In genomic region chr7:33040803-33041516, GRCh38 we compare ENCODE assay signal across 8 cellular contexts. TPM values are rescaled to one million over a fixed set of nuclear protein-coding genes. Genes with fewer than 3 reads are reported as not detected.
DNase-seq lines count a peak whose midpoint lies in the region; ATAC-seq, FAIRE-seq and TF ChIP-seq lines count a peak whose summit lies in the region.

No MANE protein-coding gene starts in this region.

- H3F3A ChIP-seq in neural progenitor cell (ENCODE audit: low read depth): no peaks in the 10 kb centered on the region

- H3K4me1 ChIP-seq in BLaER1 treated with 17β-estradiol and CSF1 and Interleukin-3, amounts not matched to agents 10 nM and 100 nM: peaks cover 28 to 53% (median 43%) of the 10 kb centered on the region in 10 experiments
- peaks cover 30% of the 10 kb centered on the region for H3K4me1 ChIP-seq in endocrine pancreas (ENCODE audit: control insufficient read depth, insufficient read depth, low read length)
- H3K4me1 ChIP-seq in pancreas: peaks cover 33 to 54% (median 51%) of the 10 kb centered on the region in 3 donors
- peaks cover 0 to 2% of the 10 kb centered on the region in 2 donors for H3K4me1 ChIP-seq in neuronal stem cell (ENCODE audit: control insufficient read depth in 2 of 2, insufficient read depth in 1 of 2, low read depth in 1 of 2, low read length in 2 of 2)
- H3K4me1 ChIP-seq in neural progenitor cell: no peaks in the 10 kb centered on the region

- no peak overlapping the region for H2AK5ac ChIP-seq in neuronal stem cell (ENCODE audit: low read depth, low read length)

- no peaks in the 10 kb centered on the region for H3K9me3 ChIP-seq in BLaER1 treated with 17β-estradiol and CSF1 and Interleukin-3, amounts not matched to agents 10 nM and 100 nM (replicated peaks in 1 of 11)
- H3K9me3 ChIP-seq in endocrine pancreas (ENCODE audit: control insufficient read depth, low read length) (no peaks in the 10 kb centered on the region), pancreas (no peaks in the 10 kb centered on the region), neuronal stem cell (replicated peaks in 1 of 2; ENCODE audit: control insufficient read depth in 2 of 2, insufficient read depth in 1 of 2, low read depth in 1 of 2, low read length in 2 of 2) (no peaks in the 10 kb centered on the region), neural progenitor cell (ENCODE audit: low read depth) (no peaks in the 10 kb centered on the region)

- H3K79me2 ChIP-seq in neural progenitor cell (ENCODE audit: low read depth): peaks cover 96% of the 10 kb centered on the region

- peaks cover 7% of the 10 kb centered on the region for H3K4me1 Mint-ChIP-seq in neural progenitor cell

- H3K4me2 ChIP-seq in BLaER1 treated with 17β-estradiol and CSF1 and Interleukin-3, amounts not matched to agents 10 nM and 100 nM: peak overlapping the region; percentile 55 to 90 (median 75)
- H3K4me2 ChIP-seq in neuronal stem cell (ENCODE audit: insufficient read depth, low read length, poor library complexity, severe bottlenecking): no peak overlapping the region
- H3K4me2 ChIP-seq in neural progenitor cell: no peak overlapping the region

- peaks cover 3% of the 10 kb centered on the region for H3K27me3 Mint-ChIP-seq in neural progenitor cell (ENCODE audit: insufficient read depth, low read depth)

- H2BK15ac ChIP-seq in neuronal stem cell (ENCODE audit: low read length): no peak overlapping the region

- H3K4me3 ChIP-seq in BLaER1 treated with 17β-estradiol and CSF1 and Interleukin-3, amounts not matched to agents 10 nM and 100 nM: peak overlapping the region in 3 of 10 experiments; percentile 14 to 27 (median 21); a peak in 4 of 20 replicates
- peak overlapping the region; percentile 99 for H3K4me3 ChIP-seq in endocrine pancreas (ENCODE audit: control insufficient read depth, insufficient read depth, low read length)
- H3K4me3 ChIP-seq in pancreas: peak overlapping the region in 3 of 4 donors; percentile 4 to 40 (median 35)
- no peak overlapping the region for H3K4me3 ChIP-seq in neuronal stem cell (ENCODE audit: low read length in 2 of 2)
- H3K4me3 ChIP-seq in neural progenitor cell: no peak overlapping the region

- ATAC-seq in GM19397 (IDR thresholded peaks at IDR 0.05; ENCODE audit: unreplicated experiment) (peak; percentile 94), HG03469 (IDR thresholded peaks at IDR 0.05; ENCODE audit: unreplicated experiment) (peak; percentile 94), pancreas (peak; percentile 69 to 88 (median 80))

- H3K4ac ChIP-seq in neuronal stem cell (ENCODE audit: low read length): no peak overlapping the region

- H2BK5ac ChIP-seq in neuronal stem cell (ENCODE audit: low read length): no peak overlapping the region

- H3K79me1 ChIP-seq in neuronal stem cell (ENCODE audit: low read depth, low read length): peaks cover 2% of the 10 kb centered on the region

- H3K27me3 ChIP-seq in BLaER1 treated with 17β-estradiol and CSF1 and Interleukin-3, amounts not matched to agents 10 nM and 100 nM: no peaks in the 10 kb centered on the region
- no peaks in the 10 kb centered on the region for H3K27me3 ChIP-seq in endocrine pancreas (ENCODE audit: control insufficient read depth, insufficient read depth, low read length)
- no peaks in the 10 kb centered on the region for H3K27me3 ChIP-seq in pancreas
- no peaks in the 10 kb centered on the region for H3K27me3 ChIP-seq in neuronal stem cell (ENCODE audit: control insufficient read depth in 3 of 3, insufficient read depth in 3 of 3, low read depth in 1 of 3, low read length in 3 of 3)
- H3K27me3 ChIP-seq in neural progenitor cell: no peaks in the 10 kb centered on the region

- H3K18ac ChIP-seq in neuronal stem cell (ENCODE audit: low read length): no peak overlapping the region

- H2AFZ ChIP-seq in neuronal stem cell (ENCODE audit: low read length): no peak overlapping the region
- no peak overlapping the region for H2AFZ ChIP-seq in neural progenitor cell (replicated peaks)

- H3K27ac Mint-ChIP-seq in neural progenitor cell: no peak overlapping the region

- intact Hi-C loops in pancreas (cut with DNase I): no loop called here

- H3K23ac ChIP-seq in neuronal stem cell (ENCODE audit: low read depth, low read length, poor library complexity): no peak overlapping the region

- H3K9me3 Mint-ChIP-seq in neural progenitor cell: no peaks in the 10 kb centered on the region

- H2BK120ac ChIP-seq in neuronal stem cell (ENCODE audit: low read depth, low read length): no peak overlapping the region

- peak overlapping the region in 3 of 11 experiments; percentile 6 to 42 (median 10); a peak in 3 of 22 replicates for H3K9ac ChIP-seq in BLaER1 treated with 17β-estradiol and CSF1 and Interleukin-3, amounts not matched to agents 10 nM and 100 nM
- H3K9ac ChIP-seq in endocrine pancreas (ENCODE audit: control insufficient read depth, insufficient read depth, low read length): no peak overlapping the region
- no peak overlapping the region for H3K9ac ChIP-seq in neuronal stem cell (ENCODE audit: low read depth, low read length, poor library complexity)
- no peak overlapping the region for H3K9ac ChIP-seq in neural progenitor cell

- no peak overlapping the region for H3K4me3 Mint-ChIP-seq in neural progenitor cell

- H4K91ac ChIP-seq in neuronal stem cell (ENCODE audit: low read depth, low read length, poor library complexity): no peak overlapping the region

- no peak overlapping the region for H3K14ac ChIP-seq in neuronal stem cell (ENCODE audit: low read length)

- peaks cover 32 to 92% (median 66%) of the 10 kb centered on the region in 11 experiments; a peak in 20 of 22 replicates for H4K20me1 ChIP-seq in BLaER1 treated with 17β-estradiol and CSF1 and Interleukin-3, amounts not matched to agents 10 nM and 100 nM
- H4K20me1 ChIP-seq in neural progenitor cell (ENCODE audit: low read depth): peaks cover 59% of the 10 kb centered on the region

- H4K8ac ChIP-seq in neuronal stem cell (ENCODE audit: low read depth, low read length): no peak overlapping the region

- H2BK12ac ChIP-seq in neuronal stem cell (ENCODE audit: low read length): no peak overlapping the region

- peaks cover 8% of the 10 kb centered on the region for H3K36me3 Mint-ChIP-seq in neural progenitor cell

- peak overlapping the region in 6 of 11 experiments; percentile 1 to 36 (median 12); a peak in 6 of 22 replicates for H3K27ac ChIP-seq in BLaER1 treated with 17β-estradiol and CSF1 and Interleukin-3, amounts not matched to agents 10 nM and 100 nM
- H3K27ac ChIP-seq in pancreas (peak overlapping the region in 2 of 4 donors; percentile 90 to 92), neuronal stem cell (replicated peaks; ENCODE audit: low read length) (no peak overlapping the region), neural progenitor cell (no peak overlapping the region)

- peak; percentile 35 for DNase-seq in activated CD4-positive, CD25-positive, alpha-beta regulatory T cell treated with anti-CD3 and anti-CD28 coated beads, Interleukin-2, amount 50 U/mL, for 72 hours
- DNase-seq in pancreas: peak in 3 of 6 donors; percentile 45 to 69 (median 46)
- no peak for DNase-seq in neuronal stem cell (ENCODE audit: low spot score)
- no peak for DNase-seq in neural progenitor cell (ENCODE audit: low spot score)

- 10 to 12% methylated on average over 9 of the region's 9 CpGs for WGBS in pancreas, 2 donors
- no CpG with 5 or more reads among the region's 9 CpGs for WGBS in neuronal stem cell (ENCODE audit: extremely low coverage in 2 of 2, insufficient read length in 2 of 2, insufficient replicate concordance in 1 of 2), 2 donors

- H3K36me3 ChIP-seq in BLaER1 treated with 17β-estradiol and CSF1 and Interleukin-3, amounts not matched to agents 10 nM and 100 nM: peaks cover 0 to 7% (median 3%) of the 10 kb centered on the region in 11 experiments; a peak in 8 of 22 replicates
- H3K36me3 ChIP-seq in endocrine pancreas (ENCODE audit: control insufficient read depth, insufficient read depth, low read length): no peaks in the 10 kb centered on the region
- no peaks in the 10 kb centered on the region for H3K36me3 ChIP-seq in pancreas
- H3K36me3 ChIP-seq in neuronal stem cell (replicated peaks in 1 of 2; ENCODE audit: control insufficient read depth in 2 of 2, insufficient read depth in 2 of 2, low read length in 2 of 2): peaks cover 0 to 5% of the 10 kb centered on the region in 2 donors
- H3K36me3 ChIP-seq in neural progenitor cell: no peaks in the 10 kb centered on the region

- TF ChIP-seq CTCF in pancreas (IDR thresholded peaks at IDR 0.05) (no peak), neural progenitor cell (IDR thresholded peaks at IDR 0.05) (no peak)

- FAIRE-seq in pancreas (lab: Jason Lieb, UNC): peak; percentile 85

RNA-seq across cellular contexts. Expression of gene NT5C3A, which starts 21.6 kb away (rescaled TPM):
- total RNA-seq in pancreas (10 to 100 TPM; 15.6 to 30.3 (median 24.6) TPM), neural progenitor cell (ENCODE audit: low replicate concordance) (34.6 and 72.1 TPM in 2 replicates)
- polyA plus RNA-seq in pancreas: 10 to 100 TPM; 13.8 to 25.1 TPM
- 34.4 TPM for polyA plus RNA-seq in neuronal stem cell (2013, experiment 1 of 2)
- polyA plus RNA-seq in neuronal stem cell (2013, experiment 2 of 2): 35.9 TPM

Comparison
In these comparisons a context has a peak if more than half of its experiments do, and no peak if none do; other contexts are left out.
1. H3K27ac ChIP-seq: peak in BLaER1 treated with 17β-estradiol and CSF1 and Interleukin-3, amounts not matched to agents 10 nM and 100 nM (6 of 11); none in neuronal stem cell (single experiment) and neural progenitor cell (single experiment).
2. H3K4me2 ChIP-seq: peak in BLaER1 treated with 17β-estradiol and CSF1 and Interleukin-3, amounts not matched to agents 10 nM and 100 nM (11 of 11); none in neuronal stem cell (single experiment) and neural progenitor cell (single experiment).
3. H3K4me3 ChIP-seq: peak in endocrine pancreas (single experiment) and pancreas (3 of 4); none in neuronal stem cell (0 of 2) and neural progenitor cell (single experiment).
4. Peak in every context shown above with its lines, with median percentiles within 50 percentile points of each other: ATAC-seq.